In genomic region chr15:40344217-40344616, GRCh38 we compare ENCODE assay signal across 1 cellular context.
TF ChIP-seq lines count a peak whose summit lies in the region.

No MANE protein-coding gene starts in this region.

TF ChIP-seq in HepG2, 621 proteins besides CTCF, POLR2A, EP300 and RAD21:
- TF ChIP-seq ATF7 (IDR thresholded peaks at IDR 0.05) (peak; percentile 78), ATF7 (CRISPR knock-in tag; IDR thresholded peaks at IDR 0.05) (no peak), EEA1 (CRISPR knock-in tag; IDR thresholded peaks at IDR 0.05; ENCODE audit: borderline replicate concordance) (no peak), CREB1 (IDR thresholded peaks at IDR 0.05) (peak; percentile 91), CREB1 (CRISPR knock-in tag; IDR thresholded peaks at IDR 0.05) (no peak), HMG20B (CRISPR knock-in tag; conservative IDR thresholded peaks at IDR 0.05) (no peak), ZNF24 (IDR thresholded peaks at IDR 0.05) (no peak), ZMYM4 (CRISPR knock-in tag; IDR thresholded peaks at IDR 0.05) (no peak), BCL6 (CRISPR knock-in tag; IDR thresholded peaks at IDR 0.05) (no peak)
- TF ChIP-seq, protein P1, sequence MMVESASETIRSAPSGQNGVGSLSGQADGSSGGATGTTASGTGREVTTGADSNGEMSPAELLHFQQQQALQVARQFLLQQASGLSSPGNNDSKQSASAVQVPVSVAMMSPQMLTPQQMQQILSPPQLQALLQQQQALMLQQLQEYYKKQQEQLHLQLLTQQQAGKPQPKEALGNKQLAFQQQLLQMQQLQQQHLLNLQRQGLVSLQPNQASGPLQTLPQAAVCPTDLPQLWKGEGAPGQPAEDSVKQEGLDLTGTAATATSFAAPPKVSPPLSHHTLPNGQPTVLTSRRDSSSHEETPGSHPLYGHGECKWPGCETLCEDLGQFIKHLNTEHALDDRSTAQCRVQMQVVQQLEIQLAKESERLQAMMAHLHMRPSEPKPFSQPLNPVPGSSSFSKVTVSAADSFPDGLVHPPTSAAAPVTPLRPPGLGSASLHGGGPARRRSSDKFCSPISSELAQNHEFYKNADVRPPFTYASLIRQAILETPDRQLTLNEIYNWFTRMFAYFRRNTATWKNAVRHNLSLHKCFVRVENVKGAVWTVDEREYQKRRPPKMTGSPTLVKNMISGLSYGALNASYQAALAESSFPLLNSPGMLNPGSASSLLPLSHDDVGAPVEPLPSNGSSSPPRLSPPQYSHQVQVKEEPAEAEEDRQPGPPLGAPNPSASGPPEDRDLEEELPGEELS (CRISPR knock-in tag; IDR thresholded peaks at IDR 0.05), result no peak
- TF ChIP-seq, protein P2, sequence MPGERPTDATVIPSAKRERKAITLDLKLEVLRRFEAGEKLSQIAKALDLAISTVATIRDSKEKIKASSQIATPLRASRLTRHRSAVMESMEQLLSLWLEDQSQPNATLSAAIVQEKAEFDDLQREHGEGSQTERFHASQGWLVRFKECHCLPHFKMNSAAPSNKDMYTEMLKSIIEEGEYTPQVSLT (CRISPR knock-in tag; IDR thresholded peaks at IDR 0.05; ENCODE audit: borderline replicate concordance, low read depth), result no peak
- TF ChIP-seq, protein P3, sequence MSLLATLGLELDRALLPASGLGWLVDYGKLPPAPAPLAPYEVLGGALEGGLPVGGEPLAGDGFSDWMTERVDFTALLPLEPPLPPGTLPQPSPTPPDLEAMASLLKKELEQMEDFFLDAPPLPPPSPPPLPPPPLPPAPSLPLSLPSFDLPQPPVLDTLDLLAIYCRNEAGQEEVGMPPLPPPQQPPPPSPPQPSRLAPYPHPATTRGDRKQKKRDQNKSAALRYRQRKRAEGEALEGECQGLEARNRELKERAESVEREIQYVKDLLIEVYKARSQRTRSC (CRISPR knock-in tag; IDR thresholded peaks at IDR 0.05; ENCODE audit: low read depth), result no peak
